Comparison of ENCODE assay signal across 25 cellular contexts in genomic region chr5:170787216-170787615, GRCh38. TPM values are rescaled to one million over a fixed set of nuclear protein-coding genes. Genes with fewer than 3 reads are reported as not detected.
A peak's percentile ranks its signal among the peaks of the same experiment; 100 is the strongest.
DNase-seq lines count a peak whose midpoint lies in the region; ATAC-seq, FAIRE-seq and TF ChIP-seq lines count a peak whose summit lies in the region.
"Had no signal": no experiment of that assay in that cellular context is flagged by ENCODE, and none has a peak within 500 bp of the region (broad histone marks: within the 10 kb centered on the region; RNA-seq: fewer than 3 reads in every experiment).

No MANE protein-coding gene starts in this region.

- H4K20me1 ChIP-seq in H1 (replicated peaks in 1 of 2; ENCODE audit: control insufficient read depth in 1 of 2, insufficient read depth in 2 of 2, low read length in 2 of 2), result no peaks in the 10 kb centered on the region
- H4K20me1 ChIP-seq: BLaER1 treated with 17β-estradiol and CSF1 and Interleukin-3, amounts not matched to agents 10 nM and 100 nM had no signal

- H3K36me3 Mint-ChIP-seq in Calu3 (ENCODE audit: insufficient read depth, unreplicated experiment), result peaks cover 95% of the 10 kb centered on the region
- H3K36me3 Mint-ChIP-seq: CD14-positive monocyte; CD8-positive, alpha-beta memory T cell had no signal

- peak overlapping the region; percentile 99 for H3K4me3 Mint-ChIP-seq in Calu3 (ENCODE audit: low read depth, unreplicated experiment)
- H3K4me3 Mint-ChIP-seq: CD14-positive monocyte; CD4-positive, alpha-beta T cell; CD8-positive, alpha-beta memory T cell; GM23338 had no signal

- no peak overlapping the region for H3K18ac ChIP-seq in H1 (ENCODE audit: extremely low read depth, low read length)
- peak overlapping the region; percentile 8 for H3K18ac ChIP-seq in trophoblast cell (ENCODE audit: low read length)

- DNase-seq in cardiac septum (ENCODE audit: low spot score) (peak; percentile 55), heart right ventricle (no peak), Calu3 (no peak), H1 (ENCODE audit: low read depth in 1 of 2, low spot score in 2 of 2) (no peak), trophoblast cell (no peak), NCI-H2227 (lab: John Stamatoyannopoulos, UW; ENCODE audit: unreplicated experiment) (no peak), NCI-H446 treated with DMSO at 0.1 percent for 48 hours (lab: John Stamatoyannopoulos, UW) (no peak)
- DNase-seq: 8988T; ACHN; AML-193; BE2C; CD4-positive, alpha-beta T cell; CD8-positive, alpha-beta memory T cell; DMS53; DMS79 treated with DMSO at 0.1 percent for 48 hours; GF-D8; H7; HCEC 1CT had no signal

- H3K23ac ChIP-seq in H1 (ENCODE audit: insufficient read length) (no peak overlapping the region), trophoblast cell (ENCODE audit: low read length) (no peak overlapping the region)

- H3K79me1 ChIP-seq in H1 (ENCODE audit: low read depth, low read length), result no peaks in the 10 kb centered on the region
- H3K79me1 ChIP-seq in trophoblast cell (ENCODE audit: low read length), result peaks cover 45% of the 10 kb centered on the region

- H3K56ac ChIP-seq in H1 (replicated peaks; ENCODE audit: insufficient read length, low read depth, low read length), result no peak overlapping the region

- no peak for TF ChIP-seq EP300 in H1 (IDR thresholded peaks at IDR 0.05; ENCODE audit: borderline replicate concordance in 1 of 2, low read depth in 2 of 2, low read length in 2 of 2)

- no peaks in the 10 kb centered on the region for H3K23me2 ChIP-seq in H1 (ENCODE audit: low read depth, low read length)

- CTCF ChIA-PET in Calu3 (lab: Charles Lee), result interaction anchor here (1.2 kb wide), 1 partner anchor 37 kb away, joined by 4 read pairs; no protein-coding TSS in a partner anchor
- CTCF ChIA-PET in H1 (lab: Charles Lee; ENCODE audit: partially characterized antibody), result interaction anchor here (0.7 to 16.6 kb wide), 6 partner anchors 10 to 1897 kb away, joined by 3 to 650 read pairs (median 68); no protein-coding TSS in a partner anchor

- H3K4ac ChIP-seq in H1 (replicated peaks; ENCODE audit: insufficient read length, low read depth, low read length), result peak overlapping the region; percentile 50
- H3K4ac ChIP-seq in trophoblast cell (ENCODE audit: low read depth, low read length), result peak overlapping the region; percentile 6

- TF ChIP-seq RAD21 in H1 (IDR thresholded peaks at IDR 0.05 in 1 of 2, conservative IDR thresholded peaks at IDR 0.05 in 1 of 2; ENCODE audit: low read depth in 2 of 2, low read length in 2 of 2), result no peak

- WGBS in heart right ventricle, 2 donors, result 71 to 81% methylated on average over 5 of the region's 5 CpGs
- 90% methylated on average over 5 of the region's 5 CpGs; no CpG with 5 or more reads in 1 of the 2 experiments for WGBS in H1 (ENCODE audit: extremely low coverage in 1 of 2, insufficient coverage in 1 of 2, insufficient read length in 1 of 2, insufficient replicate concordance in 2 of 2, low coverage in 1 of 2, low lambda C conversion rate in 2 of 2, missing lambda C conversion rate in 1 of 2), 2 experiments
- WGBS in trophoblast cell (ENCODE audit: extremely low coverage, insufficient coverage, insufficient read length), result no CpG with 5 or more reads among the region's 5 CpGs

- H3K9me3 ChIP-seq in heart right ventricle (no peaks in the 10 kb centered on the region), H1 (ENCODE audit: insufficient read depth in 2 of 2, low read depth in 1 of 2, low read length in 1 of 2) (no peaks in the 10 kb centered on the region), trophoblast cell (ENCODE audit: insufficient read depth, low read depth, low read length) (no peaks in the 10 kb centered on the region)
- H3K9me3 ChIP-seq: A549; BE2C; BLaER1 treated with 17β-estradiol and CSF1 and Interleukin-3, amounts not matched to agents 10 nM and 100 nM had no signal

- H4K8ac ChIP-seq in H1 (ENCODE audit: extremely low read depth, insufficient read depth, low read length), result no peak overlapping the region
- H4K8ac ChIP-seq in trophoblast cell (ENCODE audit: low read depth, low read length), result no peak overlapping the region

- H4K12ac ChIP-seq in trophoblast cell (ENCODE audit: low read depth, low read length), result no peak overlapping the region

- H3K4me1 ChIP-seq in heart right ventricle, result peaks cover 2 to 83% (median 42%) of the 10 kb centered on the region in 9 donors
- H3K4me1 ChIP-seq in H1 (replicated peaks in 1 of 4; ENCODE audit: control insufficient read depth in 3 of 4, insufficient read depth in 4 of 4, low read length in 3 of 4), result peaks cover 0 to 8% (median 2%) of the 10 kb centered on the region in 4 experiments; a peak in 5 of 7 replicates
- H3K4me1 ChIP-seq in trophoblast cell (ENCODE audit: control insufficient read depth in 1 of 2, insufficient read depth in 2 of 2, low read length in 2 of 2), result peaks cover 19 to 41% of the 10 kb centered on the region in 2 experiments
- H3K4me1 ChIP-seq: A549 had no signal

- no peak for TF ChIP-seq POLR2A in H1 (IDR thresholded peaks at IDR 0.05; ENCODE audit: control extremely low read depth in 1 of 2, low read depth in 2 of 2, low read length in 2 of 2)

- no peak overlapping the region for H2AFZ ChIP-seq in H1 (ENCODE audit: low read length)
- no peak overlapping the region for H2AFZ ChIP-seq in trophoblast cell (ENCODE audit: insufficient read depth, low read length, poor library complexity)
- H2AFZ ChIP-seq: GM23338 had no signal

- POLR2A ChIA-PET in H1 (lab: Charles Lee; ENCODE audit: partially characterized antibody), result interaction anchor here (1.0 to 11.1 kb wide), 7 partner anchors 9 to 40 kb away, joined by 3 to 123 read pairs (median 4); no protein-coding TSS in a partner anchor

- H3K4me1 Mint-ChIP-seq in Calu3 (ENCODE audit: low read depth, unreplicated experiment), result peaks cover 86% of the 10 kb centered on the region
- H3K4me1 Mint-ChIP-seq: CD14-positive monocyte; CD8-positive, alpha-beta memory T cell had no signal

- H3K14ac ChIP-seq in H1 (ENCODE audit: insufficient read length) (no peak overlapping the region), trophoblast cell (ENCODE audit: low read length) (peak overlapping the region; percentile 46)

- H3K36me3 ChIP-seq in heart right ventricle (no peaks in the 10 kb centered on the region), H1 (ENCODE audit: control insufficient read depth in 2 of 4, insufficient read depth in 4 of 4, low read length in 3 of 4) (no peaks in the 10 kb centered on the region), trophoblast cell (ENCODE audit: control insufficient read depth in 1 of 2, insufficient read depth in 2 of 2, low read length in 2 of 2) (peaks cover 46 to 60% of the 10 kb centered on the region in 2 experiments)
- H3K36me3 ChIP-seq: BE2C; BLaER1 treated with 17β-estradiol and CSF1 and Interleukin-3, amounts not matched to agents 10 nM and 100 nM had no signal

- H2BK120ac ChIP-seq in H1 (replicated peaks; ENCODE audit: low read depth, low read length) (no peak overlapping the region), trophoblast cell (ENCODE audit: insufficient read depth, low read length, poor library complexity) (no peak overlapping the region)

- H4K91ac ChIP-seq in H1 (replicated peaks; ENCODE audit: insufficient read length, low read length) (peak overlapping the region; percentile 22), trophoblast cell (ENCODE audit: low read depth, low read length) (no peak overlapping the region)

- H3K4me3 ChIP-seq in heart right ventricle, result peak overlapping the region in 2 of 10 donors; percentile 31 to 33
- H3K4me3 ChIP-seq in H1 (ENCODE audit: extremely low read depth in 1 of 4, insufficient read depth in 2 of 4, low read depth in 3 of 4, low read length in 4 of 4), result no peak overlapping the region
- H3K4me3 ChIP-seq in trophoblast cell (ENCODE audit: low read depth, low read length), result no peak overlapping the region
- H3K4me3 ChIP-seq: A549; BLaER1 treated with 17β-estradiol and CSF1 and Interleukin-3, amounts not matched to agents 10 nM and 100 nM; GM23338 had no signal

- H2AK5ac ChIP-seq in H1 (ENCODE audit: low read depth, low read length) (no peak overlapping the region), trophoblast cell (ENCODE audit: low read length) (no peak overlapping the region)

- H3K9ac ChIP-seq in H1 (replicated peaks in 1 of 4; ENCODE audit: extremely low read depth in 1 of 4, low read depth in 3 of 4, low read length in 3 of 4), result no peak overlapping the region
- H3K9ac ChIP-seq in trophoblast cell (ENCODE audit: low read length), result peak overlapping the region; percentile 0
- H3K9ac ChIP-seq: BLaER1 treated with 17β-estradiol and CSF1 and Interleukin-3, amounts not matched to agents 10 nM and 100 nM had no signal

- no peak overlapping the region for H3K4me2 ChIP-seq in H1 (ENCODE audit: insufficient read depth in 1 of 2, low read depth in 2 of 2, low read length in 2 of 2)
- peak overlapping the region; percentile 36 for H3K4me2 ChIP-seq in trophoblast cell (ENCODE audit: low read length)
- H3K4me2 ChIP-seq: A549; BLaER1 treated with 17β-estradiol and CSF1 and Interleukin-3, amounts not matched to agents 10 nM and 100 nM; GM23338 had no signal

- H3K27ac ChIP-seq in heart right ventricle (peak overlapping the region in 5 of 10 donors; percentile 24 to 76 (median 61)), H1 (ENCODE audit: low read depth, low read length) (no peak overlapping the region), trophoblast cell (ENCODE audit: low read depth, low read length) (peak overlapping the region; percentile 20)
- H3K27ac ChIP-seq: A549; BLaER1 treated with 17β-estradiol and CSF1 and Interleukin-3, amounts not matched to agents 10 nM and 100 nM had no signal

- H3K79me2 ChIP-seq in H1 (ENCODE audit: control insufficient read depth in 1 of 2, insufficient read depth in 2 of 2, low read length in 2 of 2) (no peaks in the 10 kb centered on the region), trophoblast cell (ENCODE audit: control insufficient read depth, insufficient read depth, low read length, poor library complexity) (peaks cover 35% of the 10 kb centered on the region)

- TF ChIP-seq CTCF in heart right ventricle (IDR thresholded peaks at IDR 0.05) (no peak), Calu3 (IDR thresholded peaks at IDR 0.05; ENCODE audit: unreplicated experiment) (no peak), H1 (IDR thresholded peaks at IDR 0.05; ENCODE audit: control extremely low read depth in 1 of 3, insufficient read depth in 1 of 3, low read depth in 1 of 3, low read length in 3 of 3) (no peak)

- no TSS peak for BruUV-seq in Calu3 (replicated peaks; lab: Mats Ljungman, UMichigan)

- no peak for ATAC-seq in heart right ventricle
- ATAC-seq: A549, GM23338 had no signal

- peak overlapping the region; percentile 49; the same call in 1 of the 2 replicates for H2BK20ac ChIP-seq in H1 (ENCODE audit: low read length)

- H3K27me3 ChIP-seq in heart right ventricle (no peaks in the 10 kb centered on the region), H1 (replicated peaks in 1 of 4; ENCODE audit: control insufficient read depth in 3 of 4, extremely low read depth in 1 of 4, insufficient read depth in 3 of 4, low read length in 3 of 4) (no peaks in the 10 kb centered on the region; a peak in 1 of 7 replicates), trophoblast cell (ENCODE audit: insufficient read depth, low read length) (no peaks in the 10 kb centered on the region)
- H3K27me3 ChIP-seq: BE2C; BLaER1 treated with 17β-estradiol and CSF1 and Interleukin-3, amounts not matched to agents 10 nM and 100 nM had no signal

- no peaks in the 10 kb centered on the region for H3K27me3 Mint-ChIP-seq in Calu3 (ENCODE audit: unreplicated experiment)
- H3K27me3 Mint-ChIP-seq: CD4-positive, alpha-beta T cell; CD8-positive, alpha-beta memory T cell had no signal

- no peak overlapping the region for H2BK15ac ChIP-seq in H1 (ENCODE audit: low read length)

- H2BK5ac ChIP-seq in H1 (ENCODE audit: low read depth, low read length) (no peak overlapping the region; the same call in 1 of the 2 replicates), trophoblast cell (ENCODE audit: low read depth, low read length, poor library complexity) (peak overlapping the region; percentile 3)

- H3K27ac Mint-ChIP-seq in Calu3 (ENCODE audit: unreplicated experiment), result peak overlapping the region; percentile 84
- H3K27ac Mint-ChIP-seq: CD14-positive monocyte; CD4-positive, alpha-beta T cell; CD8-positive, alpha-beta memory T cell; GM23338 had no signal

- intact Hi-C loops in cardiac septum (cut with DNase I) (no loop called here), heart right ventricle (cut with DNase I) (loop anchor here in 1 of 10 donors (5.0 kb wide), 1 partner anchor 150 kb away; no protein-coding TSS in a partner anchor), Calu3 (cut with micrococcal nuclease; ENCODE audit: unreplicated experiment) (no loop called here)

- peak overlapping the region; percentile 82; the same call in 1 of the 2 replicates for H2BK12ac ChIP-seq in H1 (ENCODE audit: low read depth, low read length)
- no peak overlapping the region for H2BK12ac ChIP-seq in trophoblast cell (ENCODE audit: low read length)

- no peak for FAIRE-seq in H1 (lab: Jason Lieb, UNC)
- FAIRE-seq: A549, GM12891, GM18507 had no signal

- no peaks in the 10 kb centered on the region for H3K9me3 Mint-ChIP-seq in Calu3 (ENCODE audit: low read depth, unreplicated experiment)
- H3K9me3 Mint-ChIP-seq: CD14-positive monocyte; CD4-positive, alpha-beta T cell; CD8-positive, alpha-beta memory T cell; GM23338 had no signal

- no peak overlapping the region for H4K5ac ChIP-seq in H1 (ENCODE audit: insufficient read length, low read depth, low read length)

RNA-seq across cellular contexts. Expression of gene GABRP, which starts 3.7 kb away (rescaled TPM):
- 0.30 TPM for total RNA-seq in cardiac septum
- 1 to 10 TPM in 2 of 10 donors, under 1 TPM in 7, not detected in 1; 0.07 to 1.6 (median 0.49) TPM for total RNA-seq in heart right ventricle
- under 1 TPM; 0.14 to 0.37 TPM for polyA plus RNA-seq in heart right ventricle
- 1,275 and 1,278 TPM in 2 replicates for total RNA-seq in Calu3 (2022)
- total RNA-seq in H1 (2021; fragmentation: NEBNext Ultra II Directional; extraction: Animal tissue kit (Norgen Biotek cat#: 25700)), result 3.7 and 3.9 TPM in 2 replicates
- polyA plus RNA-seq in H1 (2011; rRNA removed), result 2.5 and 4.0 TPM in 2 replicates
- 3.6 TPM for polyA plus RNA-seq in H1 (2011; cell fraction: cytosol; rRNA removed)
- 5.2 TPM for polyA plus RNA-seq in H1 (2011; cell fraction: nucleus; rRNA removed)
- 2.7 to 5.2 TPM (median 4.1 TPM) in 4 replicates for polyA plus RNA-seq in H1 (2012, experiment 1 of 2)
- polyA plus RNA-seq in H1 (2012, experiment 2 of 2), result 0.38 TPM
- 6.8 TPM for polyA plus RNA-seq in H1 (2013, experiment 1 of 2)
- polyA plus RNA-seq in H1 (2013, experiment 2 of 2), result 8.3 TPM
- polyA minus RNA-seq in H1 (2011; rRNA and poly(A)+ RNA removed), result 6.1 and 11.5 TPM in 2 replicates
- polyA minus RNA-seq in H1 (2011; cell fraction: cytosol; rRNA and poly(A)+ RNA removed), result 2.1 TPM
- 3.4 TPM for polyA minus RNA-seq in H1 (2011; cell fraction: nucleus; rRNA and poly(A)+ RNA removed)
- polyA plus RNA-seq in trophoblast cell (2013), result 935 and 1,007 TPM in 2 replicates
- total RNA-seq: CD4-positive, alpha-beta T cell; CD8-positive, alpha-beta memory T cell; G401 had no signal
- polyA plus RNA-seq: A549; CD14-positive monocyte; CD8-positive, alpha-beta memory T cell had no signal

Comparison
In these comparisons a context has a peak if more than half of its experiments do, and no peak if none do; other contexts are left out.
1. RNA of gene GABRP, which starts 3.7 kb away (total RNA-seq): 1,275 to 1,278 TPM in Calu3; 3.7 to 3.9 TPM in H1, 0.07 to 1.6 TPM in heart right ventricle and 0.30 TPM in cardiac septum (single experiment); every median in the first group is over 100 times any median in the second.